ENCODE assay signal across 8 cellular contexts in genomic region chr20:13638496-13639477, GRCh38. TPM values are rescaled to one million over a fixed set of nuclear protein-coding genes. Genes with fewer than 3 reads are reported as not detected.
DNase-seq lines count a peak whose midpoint lies in the region; ATAC-seq and TF ChIP-seq lines count a peak whose summit lies in the region.

Gene TASP1, minus strand, starts transcription at chr20:13638932. Its CDS starts 8,854 bp downstream, at chr20:13630078.

- H3K27ac Mint-ChIP-seq in activated B cell treated with CpG ODN at 0.5 μM for 24 hours: peak within 1 kb of the TSS; percentile 87

- intact Hi-C loops in activated B cell treated with CpG ODN at 0.5 μM for 24 hours (cut with micrococcal nuclease): loop anchor here (1.0 to 5.0 kb wide), 3 partner anchors 21 to 146 kb away; partner anchors contain the start of gene ESF1

- peak within 1 kb of the TSS; percentile 78 for H3K27ac ChIP-seq in AG04450 (ENCODE audit: low read depth, low read length)

- peaks cover 14% of the 10 kb centered on the region for H3K4me1 Mint-ChIP-seq in activated B cell treated with CpG ODN at 0.5 μM for 24 hours

- peaks cover 5% of the 10 kb centered on the region for H3K36me3 Mint-ChIP-seq in activated B cell treated with CpG ODN at 0.5 μM for 24 hours (ENCODE audit: low read depth)

- no peaks in the 10 kb centered on the region for H3K9me3 Mint-ChIP-seq in activated B cell treated with CpG ODN at 0.5 μM for 24 hours

- DNase-seq in AG04450 (ENCODE audit: low read depth, low spot score) (peak; percentile 77), NCI-H2227 treated with DMSO at 0.1 percent for 48 hours (lab: John Stamatoyannopoulos, UW) (peak; percentile 95), activated B cell treated with CpG ODN at 0.5 μM for 24 hours (peak; percentile 87), inferior parietal cortex (ENCODE audit: extremely low spot score) (peak; percentile 94)
- peak; percentile 95 for DNase-seq in central memory CD4-positive, alpha-beta T cell
- peak; percentile 87 to 92 for DNase-seq in stimulated activated CD4-positive, alpha-beta T cell treated with anti-CD3 and anti-CD28 coated beads, Interleukin-12 subunit alpha, Interleukin-12 subunit beta, amount 100 ng/mL, for 24 hours (ENCODE audit: low read depth in 2 of 2)

- POLR2A ChIA-PET in AG04450 (lab: Yijun Ruan, JAX): no interaction called here
- POLR2A ChIA-PET in activated B cell treated with CpG ODN at 0.5 μM for 24 hours (lab: Charles Lee): interaction anchor here (0.6 kb wide), 1 partner anchor 133 kb away, joined by 4 read pairs; no protein-coding TSS in a partner anchor

- H3K9me3 ChIP-seq in AG04450 (ENCODE audit: control insufficient read depth, insufficient read depth, low read length): no peaks in the 10 kb centered on the region; the same call in 1 of the 2 replicates

- H3K4me3 ChIP-seq in AG04450 (ENCODE audit: low read depth, low read length): peak within 1 kb of the TSS; percentile 95

- CTCF ChIA-PET in AG04450 (lab: Charles Lee): no interaction called here
- CTCF ChIA-PET in activated B cell treated with CpG ODN at 0.5 μM for 24 hours (lab: Charles Lee): no interaction called here

- ATAC-seq in GM18907 (IDR thresholded peaks at IDR 0.05; ENCODE audit: unreplicated experiment): peak; percentile 100
- peak; percentile 100 for ATAC-seq in HG03159 (IDR thresholded peaks at IDR 0.05; ENCODE audit: unreplicated experiment)
- ATAC-seq in activated B cell treated with CpG ODN at 0.5 μM for 24 hours (ENCODE audit: low read depth): peak; percentile 97

- TF ChIP-seq CTCF in AG04450 (IDR thresholded peaks at IDR 0.05; ENCODE audit: low read depth, low read length) (no peak), activated B cell treated with CpG ODN at 0.5 μM for 24 hours (IDR thresholded peaks at IDR 0.05) (no peak)

- peaks cover 3% of the 10 kb centered on the region for H3K27me3 ChIP-seq in AG04450 (ENCODE audit: control insufficient read depth, insufficient read depth, low read length)

- peaks cover 19% of the 10 kb centered on the region for H3K27me3 Mint-ChIP-seq in activated B cell treated with CpG ODN at 0.5 μM for 24 hours

- peak within 1 kb of the TSS; percentile 90 for H3K4me3 Mint-ChIP-seq in activated B cell treated with CpG ODN at 0.5 μM for 24 hours

RNA-seq across cellular contexts. Expression of gene TASP1, which starts in this region (rescaled TPM):
- 5.1 and 6.0 TPM in 2 replicates for polyA plus RNA-seq in AG04450 (2011; rRNA removed)
- 8.2 and 13.2 TPM in 2 replicates for polyA minus RNA-seq in AG04450 (2011; rRNA and poly(A)+ RNA removed)
- total RNA-seq in activated B cell treated with CpG ODN at 0.5 μM for 24 hours: 17.6 and 20.6 TPM in 2 replicates

Comparison
In these comparisons a context has a peak if more than half of its experiments do, and no peak if none do; other contexts are left out.
1. Peak in every context shown above with its lines: DNase-seq, ATAC-seq, H3K4me3 ChIP-seq and H3K27ac ChIP-seq.